ENCODE assay signal across 8 cellular contexts in the genomic region with DNA sequence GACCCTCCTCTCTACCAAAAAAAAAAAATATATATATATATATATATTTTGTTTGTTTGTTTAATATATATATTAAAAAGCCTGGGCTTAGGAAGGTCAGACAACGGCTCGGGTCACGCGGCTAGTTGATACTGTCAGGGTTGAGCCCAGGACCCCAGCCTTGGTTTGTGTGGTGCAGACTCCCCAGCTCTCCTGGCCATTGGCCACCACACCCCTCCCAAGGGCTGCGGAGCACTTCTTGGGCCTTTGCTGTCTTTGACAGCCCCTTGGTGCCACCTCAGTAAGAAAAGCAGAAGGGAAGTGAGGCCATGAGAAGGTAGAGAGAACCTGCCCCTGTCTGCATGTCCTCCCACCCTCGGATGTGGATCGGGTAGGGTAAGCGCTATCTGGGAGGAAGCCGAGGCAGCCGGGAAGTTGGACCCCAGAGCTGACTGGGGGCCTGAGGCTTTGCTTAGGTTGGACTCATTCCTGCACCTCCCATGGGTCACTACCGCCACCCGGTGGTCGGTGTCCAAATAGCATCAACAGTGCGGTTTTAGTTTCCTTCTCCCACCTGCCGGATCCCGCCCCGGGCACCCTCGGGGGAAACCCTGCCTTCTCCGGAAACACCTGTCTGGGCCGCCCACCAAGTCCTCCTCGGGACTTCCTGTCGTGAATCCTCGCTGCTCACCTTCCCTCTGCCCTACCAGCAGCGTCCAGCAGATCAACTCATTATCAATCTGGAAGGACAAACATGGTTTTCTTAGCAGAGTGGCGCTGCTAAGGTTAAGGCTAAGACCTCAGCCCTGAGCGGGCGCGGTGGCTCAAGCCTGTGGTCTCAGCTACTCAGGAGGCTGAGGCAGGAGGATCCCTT. TPM values are rescaled to one million over a fixed set of nuclear protein-coding genes. Genes with fewer than 3 reads are reported as not detected.
DNase-seq lines count a peak whose midpoint lies in the region; ATAC-seq and TF ChIP-seq lines count a peak whose summit lies in the region.

No MANE protein-coding gene starts in this region.

- H4K20me1 ChIP-seq in BLaER1 treated with 17β-estradiol and CSF1 and Interleukin-3, amounts not matched to agents 10 nM and 100 nM = no peaks in the 10 kb centered on the region

- no peaks in the 10 kb centered on the region for H3K27me3 Mint-ChIP-seq in activated CD4-positive, alpha-beta T cell treated with anti-CD3 and anti-CD28 coated beads for 36 hours

- H3K9ac ChIP-seq in BLaER1 treated with 17β-estradiol and CSF1 and Interleukin-3, amounts not matched to agents 10 nM and 100 nM = peak overlapping the region in 9 of 11 experiments; percentile 29 to 72 (median 61); a peak in 17 of 22 replicates

- no peaks in the 10 kb centered on the region for H3K36me3 ChIP-seq in BLaER1 treated with 17β-estradiol and CSF1 and Interleukin-3, amounts not matched to agents 10 nM and 100 nM
- H3K36me3 ChIP-seq in right lobe of liver = no peaks in the 10 kb centered on the region

- H3K4me1 Mint-ChIP-seq in activated CD4-positive, alpha-beta T cell treated with anti-CD3 and anti-CD28 coated beads for 36 hours = peaks cover 8% of the 10 kb centered on the region

- H3K4me3 ChIP-seq in BLaER1 treated with 17β-estradiol and CSF1 and Interleukin-3, amounts not matched to agents 10 nM and 100 nM = peak overlapping the region; percentile 21 to 68 (median 52); a peak in 16 of 20 replicates
- peak overlapping the region; percentile 68 for H3K4me3 ChIP-seq in coronary artery
- peak overlapping the region; percentile 37 to 60 (median 54) for H3K4me3 ChIP-seq in right lobe of liver

- peak overlapping the region in 6 of 11 experiments; percentile 15 to 72 (median 68); a peak in 9 of 22 replicates for H3K27ac ChIP-seq in BLaER1 treated with 17β-estradiol and CSF1 and Interleukin-3, amounts not matched to agents 10 nM and 100 nM
- H3K27ac ChIP-seq in coronary artery = no peak overlapping the region
- peak overlapping the region in 1 of 3 donors; percentile 24 for H3K27ac ChIP-seq in right lobe of liver

- H3K4me1 ChIP-seq in BLaER1 treated with 17β-estradiol and CSF1 and Interleukin-3, amounts not matched to agents 10 nM and 100 nM = peaks cover 12 to 80% (median 54%) of the 10 kb centered on the region in 10 experiments
- no peaks in the 10 kb centered on the region for H3K4me1 ChIP-seq in right lobe of liver

- peak overlapping the region; percentile 79 for H3K27ac Mint-ChIP-seq in activated CD4-positive, alpha-beta T cell treated with anti-CD3 and anti-CD28 coated beads for 36 hours

- DNase-seq in NCI-H345 treated with DMSO at 0.1 percent for 48 hours (lab: John Stamatoyannopoulos, UW; ENCODE audit: unreplicated experiment) (peak; percentile 83), coronary artery (ENCODE audit: low spot score) (no peak), right lobe of liver (peak; percentile 83 to 84 (median 83))
- peak; percentile 96 for DNase-seq in activated CD4-positive, alpha-beta T cell treated with anti-CD3 and anti-CD28 coated beads for 36 hours
- peak; percentile 91 for DNase-seq in stimulated activated CD4-positive, alpha-beta T cell treated with anti-CD3 and anti-CD28 coated beads, Interleukin-4, amount 100 ng/mL, for 24 hours

- ATAC-seq in HG03354 (IDR thresholded peaks at IDR 0.05; ENCODE audit: poor library complexity, severe bottlenecking, unreplicated experiment) (peak; percentile 87), right lobe of liver (peak; percentile 92 to 99 (median 98))
- peak; percentile 97 for ATAC-seq in activated CD4-positive, alpha-beta T cell treated with anti-CD3 and anti-CD28 coated beads for 36 hours

- no peaks in the 10 kb centered on the region for H3K36me3 Mint-ChIP-seq in activated CD4-positive, alpha-beta T cell treated with anti-CD3 and anti-CD28 coated beads for 36 hours (ENCODE audit: low read depth)

- TF ChIP-seq POLR2A in GM19193 (IDR thresholded peaks at IDR 0.05; ENCODE audit: extremely low read depth, insufficient read depth, insufficient read length) (peak; percentile 48), right lobe of liver (IDR thresholded peaks at IDR 0.05) (no peak)

- H3K4me2 ChIP-seq in BLaER1 treated with 17β-estradiol and CSF1 and Interleukin-3, amounts not matched to agents 10 nM and 100 nM = peak overlapping the region; percentile 72 to 95 (median 81)

- H3K9me3 ChIP-seq in BLaER1 treated with 17β-estradiol and CSF1 and Interleukin-3, amounts not matched to agents 10 nM and 100 nM (replicated peaks in 1 of 11) = no peaks in the 10 kb centered on the region
- no peaks in the 10 kb centered on the region for H3K9me3 ChIP-seq in right lobe of liver

- intact Hi-C loops in activated CD4-positive, alpha-beta T cell treated with anti-CD3 and anti-CD28 coated beads for 36 hours (cut with DNase I, micrococcal nuclease) = loop anchor here (1.0 to 10.0 kb wide), 8 partner anchors 30 to 569 kb away; a partner anchor contains a TSS
- intact Hi-C loops in right lobe of liver (cut with DNase I) = loop anchor here in 1 of 2 donors (10.0 kb wide), 1 partner anchor 296 kb away; no protein-coding TSS in a partner anchor

- 30% methylated on average over 13 of the region's 28 CpGs for WGBS in right lobe of liver (ENCODE audit: insufficient coverage, low coverage, low lambda C conversion rate, missing lambda C conversion rate)

- peak; percentile 91 for TF ChIP-seq CTCF in coronary artery (IDR thresholded peaks at IDR 0.05)
- peak; percentile 86 to 93 (median 90) for TF ChIP-seq CTCF in right lobe of liver (IDR thresholded peaks at IDR 0.05)

- H3K27me3 ChIP-seq in BLaER1 treated with 17β-estradiol and CSF1 and Interleukin-3, amounts not matched to agents 10 nM and 100 nM = peaks cover 0 to 10% (median 0%) of the 10 kb centered on the region in 11 experiments; a peak in 1 of 22 replicates
- H3K27me3 ChIP-seq in right lobe of liver = no peaks in the 10 kb centered on the region

- POLR2A ChIA-PET in activated CD4-positive, alpha-beta T cell treated with anti-CD3 and anti-CD28 coated beads for 36 hours (lab: Charles Lee) = no interaction called here

- peak overlapping the region; percentile 61 for H3K4me3 Mint-ChIP-seq in activated CD4-positive, alpha-beta T cell treated with anti-CD3 and anti-CD28 coated beads for 36 hours

- no peaks in the 10 kb centered on the region for H3K9me3 Mint-ChIP-seq in activated CD4-positive, alpha-beta T cell treated with anti-CD3 and anti-CD28 coated beads for 36 hours (ENCODE audit: low read depth)

- CTCF ChIA-PET in activated CD4-positive, alpha-beta T cell treated with anti-CD3 and anti-CD28 coated beads for 36 hours (lab: Charles Lee) = interaction anchor here (0.6 to 1.4 kb wide), 13 partner anchors 17 to 1957 kb away, joined by 3 to 8 read pairs (median 3); a partner anchor contains a TSS

RNA-seq across cellular contexts. Expression of a gene that starts 29.8 kb away (rescaled TPM):
- 10 to 100 TPM; 58.0 to 62.0 TPM for total RNA-seq in activated CD4-positive, alpha-beta T cell treated with anti-CD3 and anti-CD28 coated beads for 36 hours
- total RNA-seq in right lobe of liver = 10 to 100 TPM; 18.5 to 24.3 (median 20.1) TPM

RNA-seq across cellular contexts. Expression of a gene that starts 49.4 kb away (rescaled TPM):
- total RNA-seq in activated CD4-positive, alpha-beta T cell treated with anti-CD3 and anti-CD28 coated beads for 36 hours = not detected
- total RNA-seq in right lobe of liver = not detected

Comparison
In these comparisons a context has a peak if more than half of its experiments do, and no peak if none do; other contexts are left out.
1. H3K27ac ChIP-seq: peak in BLaER1 treated with 17β-estradiol and CSF1 and Interleukin-3, amounts not matched to agents 10 nM and 100 nM (6 of 11); none in coronary artery (0 of 2).
2. Peak in every context shown above with its lines, with median percentiles within 50 percentile points of each other: H3K4me3 ChIP-seq and ATAC-seq.